In the genomic region with DNA sequence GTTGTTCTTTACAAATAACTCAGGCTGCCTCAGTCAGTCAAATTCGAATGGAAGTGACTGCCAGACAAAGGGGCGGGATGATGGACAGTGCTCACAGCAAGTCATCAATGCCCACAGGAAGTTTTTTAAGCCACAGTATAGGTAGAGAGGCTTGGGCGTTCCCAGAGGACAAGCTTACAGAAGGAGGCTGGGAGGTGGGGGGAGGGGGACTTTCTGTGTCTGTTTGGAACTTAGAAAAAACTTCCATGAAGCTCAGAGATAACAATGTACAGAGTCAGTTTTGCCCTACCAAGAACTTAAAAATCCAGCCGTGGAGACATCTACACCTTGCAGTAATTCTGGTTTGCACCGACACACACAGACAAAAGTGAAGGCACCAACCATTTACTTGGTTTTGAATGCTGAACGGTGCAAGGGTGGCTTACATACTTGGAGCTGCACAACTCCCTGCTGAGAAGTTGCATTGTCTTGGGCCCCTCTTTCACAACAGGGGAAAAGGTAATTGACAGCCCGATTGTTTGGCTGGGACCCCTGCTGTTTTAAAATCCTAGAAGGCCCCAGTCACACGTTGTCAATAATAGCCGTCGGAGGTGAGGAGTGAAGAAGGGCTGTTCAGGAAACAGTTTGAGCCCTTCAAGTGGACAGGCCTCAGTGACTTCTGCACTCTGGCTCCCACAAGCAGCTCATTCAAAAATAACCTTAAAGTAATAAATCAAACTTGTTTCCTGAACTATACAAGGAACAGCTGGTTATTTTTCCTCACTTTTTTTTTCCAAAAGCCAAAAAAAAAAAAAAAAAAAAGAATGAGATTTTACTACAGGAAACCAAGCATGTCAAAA, we compare ENCODE assay signal across 1 cellular context.
TF ChIP-seq lines count a peak whose summit lies in the region.

No MANE protein-coding gene starts in this region.

TF ChIP-seq in HEK293, 187 proteins besides CTCF, POLR2A, EP300 and RAD21 (continued from another document and continues in another):
- TF ChIP-seq, protein P1, sequence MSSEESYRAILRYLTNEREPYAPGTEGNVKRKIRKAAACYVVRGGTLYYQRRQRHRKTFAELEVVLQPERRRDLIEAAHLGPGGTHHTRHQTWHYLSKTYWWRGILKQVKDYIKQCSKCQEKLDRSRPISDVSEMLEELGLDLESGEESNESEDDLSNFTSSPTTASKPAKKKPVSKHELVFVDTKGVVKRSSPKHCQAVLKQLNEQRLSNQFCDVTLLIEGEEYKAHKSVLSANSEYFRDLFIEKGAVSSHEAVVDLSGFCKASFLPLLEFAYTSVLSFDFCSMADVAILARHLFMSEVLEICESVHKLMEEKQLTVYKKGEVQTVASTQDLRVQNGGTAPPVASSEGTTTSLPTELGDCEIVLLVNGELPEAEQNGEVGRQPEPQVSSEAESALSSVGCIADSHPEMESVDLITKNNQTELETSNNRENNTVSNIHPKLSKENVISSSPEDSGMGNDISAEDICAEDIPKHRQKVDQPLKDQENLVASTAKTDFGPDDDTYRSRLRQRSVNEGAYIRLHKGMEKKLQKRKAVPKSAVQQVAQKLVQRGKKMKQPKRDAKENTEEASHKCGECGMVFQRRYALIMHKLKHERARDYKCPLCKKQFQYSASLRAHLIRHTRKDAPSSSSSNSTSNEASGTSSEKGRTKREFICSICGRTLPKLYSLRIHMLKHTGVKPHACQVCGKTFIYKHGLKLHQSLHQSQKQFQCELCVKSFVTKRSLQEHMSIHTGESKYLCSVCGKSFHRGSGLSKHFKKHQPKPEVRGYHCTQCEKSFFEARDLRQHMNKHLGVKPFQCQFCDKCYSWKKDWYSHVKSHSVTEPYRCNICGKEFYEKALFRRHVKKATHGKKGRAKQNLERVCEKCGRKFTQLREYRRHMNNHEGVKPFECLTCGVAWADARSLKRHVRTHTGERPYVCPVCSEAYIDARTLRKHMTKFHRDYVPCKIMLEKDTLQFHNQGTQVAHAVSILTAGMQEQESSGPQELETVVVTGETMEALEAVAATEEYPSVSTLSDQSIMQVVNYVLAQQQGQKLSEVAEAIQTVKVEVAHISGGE (tag by site-specific recombination; conservative IDR thresholded peaks at IDR 0.05; ENCODE audit: low read depth), result no peak
- TF ChIP-seq ZNF548 (tag by site-specific recombination; IDR thresholded peaks at IDR 0.05) (no peak), TRIM28 (IDR thresholded peaks at IDR 0.05; ENCODE audit: borderline replicate concordance, low read length) (peak; percentile 77; the same call in 1 of the 2 replicates), ZIC2 (tag by site-specific recombination; IDR thresholded peaks at IDR 0.05) (peak; percentile 87), SP2 (tag by site-specific recombination; IDR thresholded peaks at IDR 0.05) (no peak), ZNF747 (tag by site-specific recombination; IDR thresholded peaks at IDR 0.05) (no peak), ZNF366 (tag by site-specific recombination; conservative IDR thresholded peaks at IDR 0.05) (no peak), ZNF596 (tag by site-specific recombination; IDR thresholded peaks at IDR 0.05) (0 out of 2 replicates have a peak, but pooled peaks have one; percentile 30), EGR2 (tag by site-specific recombination; IDR thresholded peaks at IDR 0.05; ENCODE audit: low read depth) (no peak), SP7 (tag by site-specific recombination; IDR thresholded peaks at IDR 0.05) (peak; percentile 69), ZNF274 (IDR thresholded peaks at IDR 0.05; ENCODE audit: low read length) (no peak), ZNF274 (tag by site-specific recombination; IDR thresholded peaks at IDR 0.05; ENCODE audit: borderline replicate concordance) (no peak), ZNF76 (tag by site-specific recombination; IDR thresholded peaks at IDR 0.05; ENCODE audit: borderline replicate concordance, low read depth) (no peak), ZNF623 (tag by site-specific recombination; IDR thresholded peaks at IDR 0.05) (no peak), IKZF3 (tag by site-specific recombination; IDR thresholded peaks at IDR 0.05) (0 out of 2 replicates have a peak, but pooled peaks have one; percentile 8), ZNF423 (tag by site-specific recombination; IDR thresholded peaks at IDR 0.05) (0 out of 2 replicates have a peak, but pooled peaks have one; percentile 39), ZFP41 (tag by site-specific recombination; IDR thresholded peaks at IDR 0.05; ENCODE audit: borderline replicate concordance) (no peak), ZNF426 (tag by site-specific recombination; IDR thresholded peaks at IDR 0.05) (no peak), ZNF157 (tag by site-specific recombination; IDR thresholded peaks at IDR 0.05) (no peak), FEZF1 (tag by site-specific recombination; IDR thresholded peaks at IDR 0.05) (peak; percentile 61), ZNF24 (tag by site-specific recombination; IDR thresholded peaks at IDR 0.05) (peak; percentile 48; the same call in 1 of the 2 replicates), ZNF571 (tag by site-specific recombination; IDR thresholded peaks at IDR 0.05) (no peak), ZNF341 (tag by site-specific recombination; IDR thresholded peaks at IDR 0.05; ENCODE audit: low read depth) (peak; percentile 50), ZNF510 (tag by site-specific recombination; IDR thresholded peaks at IDR 0.05; ENCODE audit: insufficient replicate concordance) (no peak), ZNF585B (tag by site-specific recombination; IDR thresholded peaks at IDR 0.05) (no peak), REPIN1 (tag by site-specific recombination; IDR thresholded peaks at IDR 0.05; ENCODE audit: low read depth) (no peak), ZNF610 (tag by site-specific recombination; IDR thresholded peaks at IDR 0.05; ENCODE audit: borderline replicate concordance) (no peak), ZSCAN16 (tag by site-specific recombination; IDR thresholded peaks at IDR 0.05) (no peak), ZXDB (tag by site-specific recombination; IDR thresholded peaks at IDR 0.05) (0 out of 2 replicates have a peak, but pooled peaks have one; percentile 20), BCL11B (tag by site-specific recombination; IDR thresholded peaks at IDR 0.05; ENCODE audit: low read depth) (0 out of 2 replicates have a peak, but pooled peaks have one; percentile 46), ZNF660 (tag by site-specific recombination; IDR thresholded peaks at IDR 0.05) (no peak)
- TF ChIP-seq, protein P2, sequence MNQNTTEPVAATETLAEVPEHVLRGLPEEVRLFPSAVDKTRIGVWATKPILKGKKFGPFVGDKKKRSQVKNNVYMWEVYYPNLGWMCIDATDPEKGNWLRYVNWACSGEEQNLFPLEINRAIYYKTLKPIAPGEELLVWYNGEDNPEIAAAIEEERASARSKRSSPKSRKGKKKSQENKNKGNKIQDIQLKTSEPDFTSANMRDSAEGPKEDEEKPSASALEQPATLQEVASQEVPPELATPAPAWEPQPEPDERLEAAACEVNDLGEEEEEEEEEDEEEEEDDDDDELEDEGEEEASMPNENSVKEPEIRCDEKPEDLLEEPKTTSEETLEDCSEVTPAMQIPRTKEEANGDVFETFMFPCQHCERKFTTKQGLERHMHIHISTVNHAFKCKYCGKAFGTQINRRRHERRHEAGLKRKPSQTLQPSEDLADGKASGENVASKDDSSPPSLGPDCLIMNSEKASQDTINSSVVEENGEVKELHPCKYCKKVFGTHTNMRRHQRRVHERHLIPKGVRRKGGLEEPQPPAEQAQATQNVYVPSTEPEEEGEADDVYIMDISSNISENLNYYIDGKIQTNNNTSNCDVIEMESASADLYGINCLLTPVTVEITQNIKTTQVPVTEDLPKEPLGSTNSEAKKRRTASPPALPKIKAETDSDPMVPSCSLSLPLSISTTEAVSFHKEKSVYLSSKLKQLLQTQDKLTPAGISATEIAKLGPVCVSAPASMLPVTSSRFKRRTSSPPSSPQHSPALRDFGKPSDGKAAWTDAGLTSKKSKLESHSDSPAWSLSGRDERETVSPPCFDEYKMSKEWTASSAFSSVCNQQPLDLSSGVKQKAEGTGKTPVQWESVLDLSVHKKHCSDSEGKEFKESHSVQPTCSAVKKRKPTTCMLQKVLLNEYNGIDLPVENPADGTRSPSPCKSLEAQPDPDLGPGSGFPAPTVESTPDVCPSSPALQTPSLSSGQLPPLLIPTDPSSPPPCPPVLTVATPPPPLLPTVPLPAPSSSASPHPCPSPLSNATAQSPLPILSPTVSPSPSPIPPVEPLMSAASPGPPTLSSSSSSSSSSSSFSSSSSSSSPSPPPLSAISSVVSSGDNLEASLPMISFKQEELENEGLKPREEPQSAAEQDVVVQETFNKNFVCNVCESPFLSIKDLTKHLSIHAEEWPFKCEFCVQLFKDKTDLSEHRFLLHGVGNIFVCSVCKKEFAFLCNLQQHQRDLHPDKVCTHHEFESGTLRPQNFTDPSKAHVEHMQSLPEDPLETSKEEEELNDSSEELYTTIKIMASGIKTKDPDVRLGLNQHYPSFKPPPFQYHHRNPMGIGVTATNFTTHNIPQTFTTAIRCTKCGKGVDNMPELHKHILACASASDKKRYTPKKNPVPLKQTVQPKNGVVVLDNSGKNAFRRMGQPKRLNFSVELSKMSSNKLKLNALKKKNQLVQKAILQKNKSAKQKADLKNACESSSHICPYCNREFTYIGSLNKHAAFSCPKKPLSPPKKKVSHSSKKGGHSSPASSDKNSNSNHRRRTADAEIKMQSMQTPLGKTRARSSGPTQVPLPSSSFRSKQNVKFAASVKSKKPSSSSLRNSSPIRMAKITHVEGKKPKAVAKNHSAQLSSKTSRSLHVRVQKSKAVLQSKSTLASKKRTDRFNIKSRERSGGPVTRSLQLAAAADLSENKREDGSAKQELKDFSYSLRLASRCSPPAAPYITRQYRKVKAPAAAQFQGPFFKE (tag by site-specific recombination; IDR thresholded peaks at IDR 0.05; ENCODE audit: borderline replicate concordance), result no peak
- TF ChIP-seq, protein P3, sequence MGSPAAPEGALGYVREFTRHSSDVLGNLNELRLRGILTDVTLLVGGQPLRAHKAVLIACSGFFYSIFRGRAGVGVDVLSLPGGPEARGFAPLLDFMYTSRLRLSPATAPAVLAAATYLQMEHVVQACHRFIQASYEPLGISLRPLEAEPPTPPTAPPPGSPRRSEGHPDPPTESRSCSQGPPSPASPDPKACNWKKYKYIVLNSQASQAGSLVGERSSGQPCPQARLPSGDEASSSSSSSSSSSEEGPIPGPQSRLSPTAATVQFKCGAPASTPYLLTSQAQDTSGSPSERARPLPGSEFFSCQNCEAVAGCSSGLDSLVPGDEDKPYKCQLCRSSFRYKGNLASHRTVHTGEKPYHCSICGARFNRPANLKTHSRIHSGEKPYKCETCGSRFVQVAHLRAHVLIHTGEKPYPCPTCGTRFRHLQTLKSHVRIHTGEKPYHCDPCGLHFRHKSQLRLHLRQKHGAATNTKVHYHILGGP (tag by site-specific recombination; IDR thresholded peaks at IDR 0.05), result peak; percentile 95
- TF ChIP-seq, protein P4, sequence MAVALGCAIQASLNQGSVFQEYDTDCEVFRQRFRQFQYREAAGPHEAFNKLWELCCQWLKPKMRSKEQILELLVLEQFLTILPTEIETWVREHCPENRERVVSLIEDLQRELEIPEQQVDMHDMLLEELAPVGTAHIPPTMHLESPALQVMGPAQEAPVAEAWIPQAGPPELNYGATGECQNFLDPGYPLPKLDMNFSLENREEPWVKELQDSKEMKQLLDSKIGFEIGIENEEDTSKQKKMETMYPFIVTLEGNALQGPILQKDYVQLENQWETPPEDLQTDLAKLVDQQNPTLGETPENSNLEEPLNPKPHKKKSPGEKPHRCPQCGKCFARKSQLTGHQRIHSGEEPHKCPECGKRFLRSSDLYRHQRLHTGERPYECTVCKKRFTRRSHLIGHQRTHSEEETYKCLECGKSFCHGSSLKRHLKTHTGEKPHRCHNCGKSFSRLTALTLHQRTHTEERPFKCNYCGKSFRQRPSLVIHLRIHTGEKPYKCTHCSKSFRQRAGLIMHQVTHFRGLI (tag by site-specific recombination; IDR thresholded peaks at IDR 0.05), result no peak
- TF ChIP-seq, protein P5, sequence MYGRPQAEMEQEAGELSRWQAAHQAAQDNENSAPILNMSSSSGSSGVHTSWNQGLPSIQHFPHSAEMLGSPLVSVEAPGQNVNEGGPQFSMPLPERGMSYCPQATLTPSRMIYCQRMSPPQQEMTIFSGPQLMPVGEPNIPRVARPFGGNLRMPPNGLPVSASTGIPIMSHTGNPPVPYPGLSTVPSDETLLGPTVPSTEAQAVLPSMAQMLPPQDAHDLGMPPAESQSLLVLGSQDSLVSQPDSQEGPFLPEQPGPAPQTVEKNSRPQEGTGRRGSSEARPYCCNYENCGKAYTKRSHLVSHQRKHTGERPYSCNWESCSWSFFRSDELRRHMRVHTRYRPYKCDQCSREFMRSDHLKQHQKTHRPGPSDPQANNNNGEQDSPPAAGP (tag by site-specific recombination; IDR thresholded peaks at IDR 0.05), result no peak
- TF ChIP-seq, protein P6, sequence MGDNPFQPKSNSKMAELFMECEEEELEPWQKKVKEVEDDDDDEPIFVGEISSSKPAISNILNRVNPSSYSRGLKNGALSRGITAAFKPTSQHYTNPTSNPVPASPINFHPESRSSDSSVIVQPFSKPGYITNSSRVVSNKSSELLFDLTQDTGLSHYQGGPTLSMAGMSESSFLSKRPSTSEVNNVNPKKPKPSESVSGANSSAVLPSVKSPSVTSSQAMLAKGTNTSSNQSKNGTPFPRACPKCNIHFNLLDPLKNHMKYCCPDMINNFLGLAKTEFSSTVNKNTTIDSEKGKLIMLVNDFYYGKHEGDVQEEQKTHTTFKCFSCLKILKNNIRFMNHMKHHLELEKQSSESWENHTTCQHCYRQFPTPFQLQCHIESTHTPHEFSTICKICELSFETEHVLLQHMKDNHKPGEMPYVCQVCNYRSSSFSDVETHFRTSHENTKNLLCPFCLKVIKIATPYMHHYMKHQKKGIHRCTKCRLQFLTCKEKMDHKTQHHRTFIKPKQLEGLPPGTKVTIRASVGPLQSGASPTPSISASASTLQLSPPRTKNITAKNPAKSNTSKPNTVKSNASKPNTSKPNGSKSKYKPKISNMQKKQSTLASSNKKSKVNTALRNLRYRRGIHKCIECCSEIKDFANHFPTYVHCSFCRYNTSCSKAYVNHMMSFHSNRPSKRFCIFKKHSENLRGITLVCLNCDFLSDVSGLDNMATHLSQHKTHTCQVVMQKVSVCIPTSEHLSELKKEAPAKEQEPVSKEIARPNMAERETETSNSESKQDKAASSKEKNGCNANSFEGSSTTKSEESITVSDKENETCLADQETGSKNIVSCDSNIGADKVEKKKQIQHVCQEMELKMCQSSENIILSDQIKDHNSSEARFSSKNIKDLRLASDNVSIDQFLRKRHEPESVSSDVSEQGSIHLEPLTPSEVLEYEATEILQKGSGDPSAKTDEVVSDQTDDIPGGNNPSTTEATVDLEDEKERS (tag by site-specific recombination; IDR thresholded peaks at IDR 0.05), result no peak
- TF ChIP-seq, protein P7, sequence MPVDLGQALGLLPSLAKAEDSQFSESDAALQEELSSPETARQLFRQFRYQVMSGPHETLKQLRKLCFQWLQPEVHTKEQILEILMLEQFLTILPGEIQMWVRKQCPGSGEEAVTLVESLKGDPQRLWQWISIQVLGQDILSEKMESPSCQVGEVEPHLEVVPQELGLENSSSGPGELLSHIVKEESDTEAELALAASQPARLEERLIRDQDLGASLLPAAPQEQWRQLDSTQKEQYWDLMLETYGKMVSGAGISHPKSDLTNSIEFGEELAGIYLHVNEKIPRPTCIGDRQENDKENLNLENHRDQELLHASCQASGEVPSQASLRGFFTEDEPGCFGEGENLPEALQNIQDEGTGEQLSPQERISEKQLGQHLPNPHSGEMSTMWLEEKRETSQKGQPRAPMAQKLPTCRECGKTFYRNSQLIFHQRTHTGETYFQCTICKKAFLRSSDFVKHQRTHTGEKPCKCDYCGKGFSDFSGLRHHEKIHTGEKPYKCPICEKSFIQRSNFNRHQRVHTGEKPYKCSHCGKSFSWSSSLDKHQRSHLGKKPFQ (tag by site-specific recombination; IDR thresholded peaks at IDR 0.05), result no peak
